Comparison of ENCODE assay signal across 8 cellular contexts in the genomic region with DNA sequence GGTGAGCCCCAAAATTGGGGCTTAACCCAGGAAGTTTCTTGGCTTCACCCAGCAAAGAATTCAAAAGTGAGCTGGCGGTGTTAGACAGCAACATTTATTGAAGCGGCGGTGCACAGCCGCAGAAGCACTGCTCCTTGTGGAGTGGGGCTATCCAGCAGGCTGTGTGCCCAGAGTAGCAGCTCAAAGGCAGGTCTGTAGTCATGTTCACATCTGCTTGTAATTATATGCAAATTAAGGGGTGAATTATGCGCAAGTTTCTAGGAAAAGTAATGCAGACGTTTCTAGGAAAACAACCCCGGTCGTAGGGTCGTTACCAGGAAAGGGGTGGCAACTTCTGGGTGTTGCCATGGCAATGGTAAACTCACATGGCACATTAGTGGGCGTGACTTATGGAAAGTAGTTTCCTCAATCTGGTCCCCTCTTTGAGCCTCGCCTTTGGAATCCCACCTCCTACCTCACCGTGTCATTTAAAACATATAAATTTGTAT. TPM values are rescaled to one million over a fixed set of nuclear protein-coding genes. Genes with fewer than 3 reads are reported as not detected.
A peak's percentile ranks its signal among the peaks of the same experiment; 100 is the strongest.
DNase-seq lines count a peak whose midpoint lies in the region; ATAC-seq and TF ChIP-seq lines count a peak whose summit lies in the region.

No MANE protein-coding gene starts in this region.

- H3K4me1 Mint-ChIP-seq in IgD-negative memory B cell = peaks cover 2 to 7% (median 3%) of the 10 kb centered on the region in 3 donors

- peaks cover 1% of the 10 kb centered on the region for H3K36me3 Mint-ChIP-seq in IgD-negative memory B cell

- peak overlapping the region in 1 of 2 donors; percentile 22 for H3K4me3 ChIP-seq in cardiac fibroblast (replicated peaks in 1 of 2; ENCODE audit: low read depth in 2 of 2, low read length in 2 of 2)

- no peaks in the 10 kb centered on the region for H3K9me3 Mint-ChIP-seq in IgD-negative memory B cell

- TF ChIP-seq CTCF in cardiac fibroblast (IDR thresholded peaks at IDR 0.05; ENCODE audit: low read depth, low read length) = no peak

- peak; percentile 91 for ATAC-seq in GM18502 (IDR thresholded peaks at IDR 0.05; ENCODE audit: poor library complexity, unreplicated experiment)
- ATAC-seq in HG03108 (IDR thresholded peaks at IDR 0.05; ENCODE audit: unreplicated experiment) = no peak

- H3K27ac Mint-ChIP-seq in IgD-negative memory B cell = peak overlapping the region; percentile 44 to 84 (median 63)

- H3K4me3 Mint-ChIP-seq in IgD-negative memory B cell = peak overlapping the region; percentile 27 to 88 (median 54)

- DNase-seq in activated CD4-positive, CD25-positive, alpha-beta regulatory T cell (lab: John Stamatoyannopoulos, UW) = peak; percentile 39 to 69 (median 59)
- DNase-seq in cardiac fibroblast (ENCODE audit: low read depth in 2 of 2) = peak; percentile 57 to 78
- peak; percentile 54 for DNase-seq in kidney tubule cell (ENCODE audit: low spot score)
- DNase-seq in stimulated activated CD4-positive, alpha-beta T cell treated with anti-CD3 and anti-CD28 coated beads, Interleukin-2, amount 100 ng/mL, for 4 hours (ENCODE audit: low read depth) = peak; percentile 73
- no peak for DNase-seq in cerebellar cortex (ENCODE audit: low spot score)

- peaks cover 2% of the 10 kb centered on the region for H3K27me3 Mint-ChIP-seq in IgD-negative memory B cell

RNA-seq across cellular contexts. Expression of a gene that starts 13.7 kb away (rescaled TPM):
- polyA plus RNA-seq in IgD-negative memory B cell = 21.0 TPM

RNA-seq across cellular contexts. Expression of a gene that starts 52.0 kb away (rescaled TPM):
- polyA plus RNA-seq in IgD-negative memory B cell = 0.30 TPM
